In the genomic region with DNA sequence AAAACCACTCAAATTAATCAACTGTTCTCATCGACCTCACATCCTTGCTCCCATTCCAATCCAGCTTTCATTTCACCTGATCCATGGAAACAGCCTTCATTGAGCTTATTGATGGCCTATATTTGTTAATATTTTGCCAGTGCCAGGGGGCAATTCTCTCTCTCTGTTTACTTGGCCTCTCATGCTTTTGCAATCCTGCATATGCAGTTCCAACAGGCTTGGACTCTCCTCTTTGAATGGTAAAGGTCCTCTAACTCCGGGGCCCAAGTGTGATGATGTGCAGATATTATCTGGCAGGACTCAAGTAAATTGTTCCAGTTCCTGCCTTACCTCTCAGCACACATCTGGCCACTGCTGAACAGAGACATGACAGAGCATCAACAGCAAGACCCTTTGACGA, we compare ENCODE assay signal across 1 cellular context.
TF ChIP-seq lines count a peak whose summit lies in the region.

No MANE protein-coding gene starts in this region.

TF ChIP-seq in HepG2, 621 proteins besides CTCF, POLR2A, EP300 and RAD21 (continued from another document):
- TF ChIP-seq, protein P1, sequence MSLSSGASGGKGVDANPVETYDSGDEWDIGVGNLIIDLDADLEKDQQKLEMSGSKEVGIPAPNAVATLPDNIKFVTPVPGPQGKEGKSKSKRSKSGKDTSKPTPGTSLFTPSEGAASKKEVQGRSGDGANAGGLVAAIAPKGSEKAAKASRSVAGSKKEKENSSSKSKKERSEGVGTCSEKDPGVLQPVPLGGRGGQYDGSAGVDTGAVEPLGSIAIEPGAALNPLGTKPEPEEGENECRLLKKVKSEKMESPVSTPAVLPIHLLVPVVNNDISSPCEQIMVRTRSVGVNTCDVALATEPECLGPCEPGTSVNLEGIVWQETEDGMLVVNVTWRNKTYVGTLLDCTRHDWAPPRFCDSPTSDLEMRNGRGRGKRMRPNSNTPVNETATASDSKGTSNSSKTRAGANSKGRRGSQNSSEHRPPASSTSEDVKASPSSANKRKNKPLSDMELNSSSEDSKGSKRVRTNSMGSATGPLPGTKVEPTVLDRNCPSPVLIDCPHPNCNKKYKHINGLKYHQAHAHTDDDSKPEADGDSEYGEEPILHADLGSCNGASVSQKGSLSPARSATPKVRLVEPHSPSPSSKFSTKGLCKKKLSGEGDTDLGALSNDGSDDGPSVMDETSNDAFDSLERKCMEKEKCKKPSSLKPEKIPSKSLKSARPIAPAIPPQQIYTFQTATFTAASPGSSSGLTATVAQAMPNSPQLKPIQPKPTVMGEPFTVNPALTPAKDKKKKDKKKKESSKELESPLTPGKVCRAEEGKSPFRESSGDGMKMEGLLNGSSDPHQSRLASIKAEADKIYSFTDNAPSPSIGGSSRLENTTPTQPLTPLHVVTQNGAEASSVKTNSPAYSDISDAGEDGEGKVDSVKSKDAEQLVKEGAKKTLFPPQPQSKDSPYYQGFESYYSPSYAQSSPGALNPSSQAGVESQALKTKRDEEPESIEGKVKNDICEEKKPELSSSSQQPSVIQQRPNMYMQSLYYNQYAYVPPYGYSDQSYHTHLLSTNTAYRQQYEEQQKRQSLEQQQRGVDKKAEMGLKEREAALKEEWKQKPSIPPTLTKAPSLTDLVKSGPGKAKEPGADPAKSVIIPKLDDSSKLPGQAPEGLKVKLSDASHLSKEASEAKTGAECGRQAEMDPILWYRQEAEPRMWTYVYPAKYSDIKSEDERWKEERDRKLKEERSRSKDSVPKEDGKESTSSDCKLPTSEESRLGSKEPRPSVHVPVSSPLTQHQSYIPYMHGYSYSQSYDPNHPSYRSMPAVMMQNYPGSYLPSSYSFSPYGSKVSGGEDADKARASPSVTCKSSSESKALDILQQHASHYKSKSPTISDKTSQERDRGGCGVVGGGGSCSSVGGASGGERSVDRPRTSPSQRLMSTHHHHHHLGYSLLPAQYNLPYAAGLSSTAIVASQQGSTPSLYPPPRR (CRISPR knock-in tag; IDR thresholded peaks at IDR 0.05; ENCODE audit: borderline replicate concordance): 0 out of 2 replicates have a peak, but pooled peaks have one; percentile 26
- TF ChIP-seq ZNF562 (CRISPR knock-in tag; IDR thresholded peaks at IDR 0.05; ENCODE audit: borderline replicate concordance) (no peak), NONO (IDR thresholded peaks at IDR 0.05) (no peak), NONO (CRISPR knock-in tag; conservative IDR thresholded peaks at IDR 0.05) (peak; percentile 48; the same call in 1 of the 2 replicates), ONECUT2 (CRISPR knock-in tag; IDR thresholded peaks at IDR 0.05) (peak; percentile 31; the same call in 1 of the 2 replicates), ZFX (CRISPR knock-in tag; IDR thresholded peaks at IDR 0.05; ENCODE audit: low read depth) (0 out of 2 replicates have a peak, but pooled peaks have one; percentile 15), ZNF3 (CRISPR knock-in tag; IDR thresholded peaks at IDR 0.05) (no peak), ZMYM4 (CRISPR knock-in tag; IDR thresholded peaks at IDR 0.05) (peak; percentile 26; the same call in 1 of the 2 replicates), SOX13 (IDR thresholded peaks at IDR 0.05) (no peak), SOX13 (CRISPR knock-in tag; conservative IDR thresholded peaks at IDR 0.05 in 1 of 2, IDR thresholded peaks at IDR 0.05 in 1 of 2) (peak in 1 of 2 experiments; percentile 59; a peak in 2 of 4 replicates), NR2F6 (IDR thresholded peaks at IDR 0.05) (peak; percentile 21; the same call in 1 of the 2 replicates), NR2F6 (CRISPR knock-in tag; IDR thresholded peaks at IDR 0.05) (no peak), HOXA3 (CRISPR knock-in tag; IDR thresholded peaks at IDR 0.05) (peak; percentile 18; the same call in 1 of the 2 replicates), RXRB (CRISPR knock-in tag; IDR thresholded peaks at IDR 0.05; ENCODE audit: borderline replicate concordance) (no peak), SMAD1 (CRISPR knock-in tag; IDR thresholded peaks at IDR 0.05; ENCODE audit: borderline replicate concordance, low read depth) (no peak), KLF6 (CRISPR knock-in tag; IDR thresholded peaks at IDR 0.05) (no peak), ZNF839 (CRISPR knock-in tag; IDR thresholded peaks at IDR 0.05; ENCODE audit: borderline replicate concordance) (no peak), HNF4A (CRISPR knock-in tag; IDR thresholded peaks at IDR 0.05) (peak; percentile 78), ZNF781 (CRISPR knock-in tag; IDR thresholded peaks at IDR 0.05; ENCODE audit: borderline replicate concordance, not compliant biosample characterization) (no peak)
- TF ChIP-seq, protein P2, sequence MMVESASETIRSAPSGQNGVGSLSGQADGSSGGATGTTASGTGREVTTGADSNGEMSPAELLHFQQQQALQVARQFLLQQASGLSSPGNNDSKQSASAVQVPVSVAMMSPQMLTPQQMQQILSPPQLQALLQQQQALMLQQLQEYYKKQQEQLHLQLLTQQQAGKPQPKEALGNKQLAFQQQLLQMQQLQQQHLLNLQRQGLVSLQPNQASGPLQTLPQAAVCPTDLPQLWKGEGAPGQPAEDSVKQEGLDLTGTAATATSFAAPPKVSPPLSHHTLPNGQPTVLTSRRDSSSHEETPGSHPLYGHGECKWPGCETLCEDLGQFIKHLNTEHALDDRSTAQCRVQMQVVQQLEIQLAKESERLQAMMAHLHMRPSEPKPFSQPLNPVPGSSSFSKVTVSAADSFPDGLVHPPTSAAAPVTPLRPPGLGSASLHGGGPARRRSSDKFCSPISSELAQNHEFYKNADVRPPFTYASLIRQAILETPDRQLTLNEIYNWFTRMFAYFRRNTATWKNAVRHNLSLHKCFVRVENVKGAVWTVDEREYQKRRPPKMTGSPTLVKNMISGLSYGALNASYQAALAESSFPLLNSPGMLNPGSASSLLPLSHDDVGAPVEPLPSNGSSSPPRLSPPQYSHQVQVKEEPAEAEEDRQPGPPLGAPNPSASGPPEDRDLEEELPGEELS (CRISPR knock-in tag; IDR thresholded peaks at IDR 0.05): 0 out of 2 replicates have a peak, but pooled peaks have one; percentile 36
- TF ChIP-seq, protein P3, sequence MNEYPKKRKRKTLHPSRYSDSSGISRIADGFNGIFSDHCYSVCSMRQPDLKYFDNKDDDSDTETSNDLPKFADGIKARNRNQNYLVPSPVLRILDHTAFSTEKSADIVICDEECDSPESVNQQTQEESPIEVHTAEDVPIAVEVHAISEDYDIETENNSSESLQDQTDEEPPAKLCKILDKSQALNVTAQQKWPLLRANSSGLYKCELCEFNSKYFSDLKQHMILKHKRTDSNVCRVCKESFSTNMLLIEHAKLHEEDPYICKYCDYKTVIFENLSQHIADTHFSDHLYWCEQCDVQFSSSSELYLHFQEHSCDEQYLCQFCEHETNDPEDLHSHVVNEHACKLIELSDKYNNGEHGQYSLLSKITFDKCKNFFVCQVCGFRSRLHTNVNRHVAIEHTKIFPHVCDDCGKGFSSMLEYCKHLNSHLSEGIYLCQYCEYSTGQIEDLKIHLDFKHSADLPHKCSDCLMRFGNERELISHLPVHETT (CRISPR knock-in tag; conservative IDR thresholded peaks at IDR 0.05): no peak
- TF ChIP-seq, protein P4, sequence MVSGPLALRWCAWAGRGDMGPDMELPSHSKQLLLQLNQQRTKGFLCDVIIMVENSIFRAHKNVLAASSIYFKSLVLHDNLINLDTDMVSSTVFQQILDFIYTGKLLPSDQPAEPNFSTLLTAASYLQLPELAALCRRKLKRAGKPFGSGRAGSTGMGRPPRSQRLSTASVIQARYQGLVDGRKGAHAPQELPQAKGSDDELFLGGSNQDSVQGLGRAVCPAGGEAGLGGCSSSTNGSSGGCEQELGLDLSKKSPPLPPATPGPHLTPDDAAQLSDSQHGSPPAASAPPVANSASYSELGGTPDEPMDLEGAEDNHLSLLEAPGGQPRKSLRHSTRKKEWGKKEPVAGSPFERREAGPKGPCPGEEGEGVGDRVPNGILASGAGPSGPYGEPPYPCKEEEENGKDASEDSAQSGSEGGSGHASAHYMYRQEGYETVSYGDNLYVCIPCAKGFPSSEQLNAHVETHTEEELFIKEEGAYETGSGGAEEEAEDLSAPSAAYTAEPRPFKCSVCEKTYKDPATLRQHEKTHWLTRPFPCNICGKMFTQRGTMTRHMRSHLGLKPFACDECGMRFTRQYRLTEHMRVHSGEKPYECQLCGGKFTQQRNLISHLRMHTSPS (CRISPR knock-in tag; IDR thresholded peaks at IDR 0.05; ENCODE audit: low read depth): 0 out of 2 replicates have a peak, but pooled peaks have one; percentile 26
- TF ChIP-seq, protein P5, sequence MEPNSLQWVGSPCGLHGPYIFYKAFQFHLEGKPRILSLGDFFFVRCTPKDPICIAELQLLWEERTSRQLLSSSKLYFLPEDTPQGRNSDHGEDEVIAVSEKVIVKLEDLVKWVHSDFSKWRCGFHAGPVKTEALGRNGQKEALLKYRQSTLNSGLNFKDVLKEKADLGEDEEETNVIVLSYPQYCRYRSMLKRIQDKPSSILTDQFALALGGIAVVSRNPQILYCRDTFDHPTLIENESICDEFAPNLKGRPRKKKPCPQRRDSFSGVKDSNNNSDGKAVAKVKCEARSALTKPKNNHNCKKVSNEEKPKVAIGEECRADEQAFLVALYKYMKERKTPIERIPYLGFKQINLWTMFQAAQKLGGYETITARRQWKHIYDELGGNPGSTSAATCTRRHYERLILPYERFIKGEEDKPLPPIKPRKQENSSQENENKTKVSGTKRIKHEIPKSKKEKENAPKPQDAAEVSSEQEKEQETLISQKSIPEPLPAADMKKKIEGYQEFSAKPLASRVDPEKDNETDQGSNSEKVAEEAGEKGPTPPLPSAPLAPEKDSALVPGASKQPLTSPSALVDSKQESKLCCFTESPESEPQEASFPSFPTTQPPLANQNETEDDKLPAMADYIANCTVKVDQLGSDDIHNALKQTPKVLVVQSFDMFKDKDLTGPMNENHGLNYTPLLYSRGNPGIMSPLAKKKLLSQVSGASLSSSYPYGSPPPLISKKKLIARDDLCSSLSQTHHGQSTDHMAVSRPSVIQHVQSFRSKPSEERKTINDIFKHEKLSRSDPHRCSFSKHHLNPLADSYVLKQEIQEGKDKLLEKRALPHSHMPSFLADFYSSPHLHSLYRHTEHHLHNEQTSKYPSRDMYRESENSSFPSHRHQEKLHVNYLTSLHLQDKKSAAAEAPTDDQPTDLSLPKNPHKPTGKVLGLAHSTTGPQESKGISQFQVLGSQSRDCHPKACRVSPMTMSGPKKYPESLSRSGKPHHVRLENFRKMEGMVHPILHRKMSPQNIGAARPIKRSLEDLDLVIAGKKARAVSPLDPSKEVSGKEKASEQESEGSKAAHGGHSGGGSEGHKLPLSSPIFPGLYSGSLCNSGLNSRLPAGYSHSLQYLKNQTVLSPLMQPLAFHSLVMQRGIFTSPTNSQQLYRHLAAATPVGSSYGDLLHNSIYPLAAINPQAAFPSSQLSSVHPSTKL (CRISPR knock-in tag; IDR thresholded peaks at IDR 0.05): peak; percentile 42; the same call in 1 of the 2 replicates
- TF ChIP-seq, protein P6, sequence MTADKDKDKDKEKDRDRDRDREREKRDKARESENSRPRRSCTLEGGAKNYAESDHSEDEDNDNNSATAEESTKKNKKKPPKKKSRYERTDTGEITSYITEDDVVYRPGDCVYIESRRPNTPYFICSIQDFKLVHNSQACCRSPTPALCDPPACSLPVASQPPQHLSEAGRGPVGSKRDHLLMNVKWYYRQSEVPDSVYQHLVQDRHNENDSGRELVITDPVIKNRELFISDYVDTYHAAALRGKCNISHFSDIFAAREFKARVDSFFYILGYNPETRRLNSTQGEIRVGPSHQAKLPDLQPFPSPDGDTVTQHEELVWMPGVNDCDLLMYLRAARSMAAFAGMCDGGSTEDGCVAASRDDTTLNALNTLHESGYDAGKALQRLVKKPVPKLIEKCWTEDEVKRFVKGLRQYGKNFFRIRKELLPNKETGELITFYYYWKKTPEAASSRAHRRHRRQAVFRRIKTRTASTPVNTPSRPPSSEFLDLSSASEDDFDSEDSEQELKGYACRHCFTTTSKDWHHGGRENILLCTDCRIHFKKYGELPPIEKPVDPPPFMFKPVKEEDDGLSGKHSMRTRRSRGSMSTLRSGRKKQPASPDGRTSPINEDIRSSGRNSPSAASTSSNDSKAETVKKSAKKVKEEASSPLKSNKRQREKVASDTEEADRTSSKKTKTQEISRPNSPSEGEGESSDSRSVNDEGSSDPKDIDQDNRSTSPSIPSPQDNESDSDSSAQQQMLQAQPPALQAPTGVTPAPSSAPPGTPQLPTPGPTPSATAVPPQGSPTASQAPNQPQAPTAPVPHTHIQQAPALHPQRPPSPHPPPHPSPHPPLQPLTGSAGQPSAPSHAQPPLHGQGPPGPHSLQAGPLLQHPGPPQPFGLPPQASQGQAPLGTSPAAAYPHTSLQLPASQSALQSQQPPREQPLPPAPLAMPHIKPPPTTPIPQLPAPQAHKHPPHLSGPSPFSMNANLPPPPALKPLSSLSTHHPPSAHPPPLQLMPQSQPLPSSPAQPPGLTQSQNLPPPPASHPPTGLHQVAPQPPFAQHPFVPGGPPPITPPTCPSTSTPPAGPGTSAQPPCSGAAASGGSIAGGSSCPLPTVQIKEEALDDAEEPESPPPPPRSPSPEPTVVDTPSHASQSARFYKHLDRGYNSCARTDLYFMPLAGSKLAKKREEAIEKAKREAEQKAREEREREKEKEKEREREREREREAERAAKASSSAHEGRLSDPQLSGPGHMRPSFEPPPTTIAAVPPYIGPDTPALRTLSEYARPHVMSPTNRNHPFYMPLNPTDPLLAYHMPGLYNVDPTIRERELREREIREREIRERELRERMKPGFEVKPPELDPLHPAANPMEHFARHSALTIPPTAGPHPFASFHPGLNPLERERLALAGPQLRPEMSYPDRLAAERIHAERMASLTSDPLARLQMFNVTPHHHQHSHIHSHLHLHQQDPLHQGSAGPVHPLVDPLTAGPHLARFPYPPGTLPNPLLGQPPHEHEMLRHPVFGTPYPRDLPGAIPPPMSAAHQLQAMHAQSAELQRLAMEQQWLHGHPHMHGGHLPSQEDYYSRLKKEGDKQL (CRISPR knock-in tag; IDR thresholded peaks at IDR 0.05; ENCODE audit: low read depth): no peak
- TF ChIP-seq, protein P7, sequence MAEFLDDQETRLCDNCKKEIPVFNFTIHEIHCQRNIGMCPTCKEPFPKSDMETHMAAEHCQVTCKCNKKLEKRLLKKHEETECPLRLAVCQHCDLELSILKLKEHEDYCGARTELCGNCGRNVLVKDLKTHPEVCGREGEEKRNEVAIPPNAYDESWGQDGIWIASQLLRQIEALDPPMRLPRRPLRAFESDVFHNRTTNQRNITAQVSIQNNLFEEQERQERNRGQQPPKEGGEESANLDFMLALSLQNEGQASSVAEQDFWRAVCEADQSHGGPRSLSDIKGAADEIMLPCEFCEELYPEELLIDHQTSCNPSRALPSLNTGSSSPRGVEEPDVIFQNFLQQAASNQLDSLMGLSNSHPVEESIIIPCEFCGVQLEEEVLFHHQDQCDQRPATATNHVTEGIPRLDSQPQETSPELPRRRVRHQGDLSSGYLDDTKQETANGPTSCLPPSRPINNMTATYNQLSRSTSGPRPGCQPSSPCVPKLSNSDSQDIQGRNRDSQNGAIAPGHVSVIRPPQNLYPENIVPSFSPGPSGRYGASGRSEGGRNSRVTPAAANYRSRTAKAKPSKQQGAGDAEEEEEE (CRISPR knock-in tag; IDR thresholded peaks at IDR 0.05; ENCODE audit: borderline replicate concordance): no peak
TF ChIP-seq in HepG2: peak in this region for 35.
